Comparison of ENCODE assay signal across 3 cellular contexts in the genomic region with DNA sequence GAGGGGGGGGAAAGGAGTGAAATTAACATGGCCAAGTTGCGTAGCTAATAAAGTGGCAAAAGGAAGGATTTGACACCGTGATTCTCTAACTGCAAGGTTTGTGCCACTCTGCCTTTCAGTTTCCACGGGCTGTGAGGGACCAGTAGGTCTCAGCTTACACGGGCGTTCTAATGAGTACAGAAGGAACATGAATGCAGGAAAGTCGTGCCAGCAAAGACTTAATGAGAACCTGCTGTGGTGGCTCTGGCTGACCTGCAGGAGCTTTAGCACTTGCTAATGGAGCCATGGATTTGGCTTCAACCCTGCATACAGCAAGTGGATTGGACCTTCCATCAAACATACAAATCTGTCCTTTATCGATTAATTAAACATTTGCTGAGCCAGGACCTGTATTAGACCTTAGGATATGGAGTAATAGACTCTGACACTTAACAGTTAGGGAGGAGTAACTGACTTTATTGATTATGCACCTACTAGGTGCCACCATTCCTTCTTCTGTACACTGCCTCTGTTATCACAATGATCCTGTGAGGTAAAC.
TF ChIP-seq lines count a peak whose summit lies in the region.

No MANE protein-coding gene starts in this region.

TF ChIP-seq in liver, 16 proteins besides CTCF, POLR2A, EP300 and RAD21:
- no peak for TF ChIP-seq TAF1 (conservative IDR thresholded peaks at IDR 0.05)
- TF ChIP-seq ATF3 (IDR thresholded peaks at IDR 0.05) = no peak
- TF ChIP-seq RXRA (IDR thresholded peaks at IDR 0.05) = peak; percentile 27 to 41
- peak; percentile 54 to 56 for TF ChIP-seq HNF4A (conservative IDR thresholded peaks at IDR 0.05)
- peak; percentile 61 for TF ChIP-seq YY1 (IDR thresholded peaks at IDR 0.05)
- TF ChIP-seq, protein P1, sequence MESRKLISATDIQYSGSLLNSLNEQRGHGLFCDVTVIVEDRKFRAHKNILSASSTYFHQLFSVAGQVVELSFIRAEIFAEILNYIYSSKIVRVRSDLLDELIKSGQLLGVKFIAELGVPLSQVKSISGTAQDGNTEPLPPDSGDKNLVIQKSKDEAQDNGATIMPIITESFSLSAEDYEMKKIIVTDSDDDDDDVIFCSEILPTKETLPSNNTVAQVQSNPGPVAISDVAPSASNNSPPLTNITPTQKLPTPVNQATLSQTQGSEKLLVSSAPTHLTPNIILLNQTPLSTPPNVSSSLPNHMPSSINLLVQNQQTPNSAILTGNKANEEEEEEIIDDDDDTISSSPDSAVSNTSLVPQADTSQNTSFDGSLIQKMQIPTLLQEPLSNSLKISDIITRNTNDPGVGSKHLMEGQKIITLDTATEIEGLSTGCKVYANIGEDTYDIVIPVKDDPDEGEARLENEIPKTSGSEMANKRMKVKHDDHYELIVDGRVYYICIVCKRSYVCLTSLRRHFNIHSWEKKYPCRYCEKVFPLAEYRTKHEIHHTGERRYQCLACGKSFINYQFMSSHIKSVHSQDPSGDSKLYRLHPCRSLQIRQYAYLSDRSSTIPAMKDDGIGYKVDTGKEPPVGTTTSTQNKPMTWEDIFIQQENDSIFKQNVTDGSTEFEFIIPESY (IDR thresholded peaks at IDR 0.05) = no peak
TF ChIP-seq in liver: peak in this region for 3.

TF ChIP-seq in HepG2, 621 proteins besides CTCF, POLR2A, EP300 and RAD21:
- TF ChIP-seq RORA (CRISPR knock-in tag; IDR thresholded peaks at IDR 0.05) (no peak), FOXM1 (CRISPR knock-in tag; IDR thresholded peaks at IDR 0.05) (no peak), KAT8 (CRISPR knock-in tag; IDR thresholded peaks at IDR 0.05) (no peak), ISX (CRISPR knock-in tag; conservative IDR thresholded peaks at IDR 0.05) (no peak), RARA (CRISPR knock-in tag; IDR thresholded peaks at IDR 0.05) (no peak), ZNF367 (CRISPR knock-in tag; IDR thresholded peaks at IDR 0.05; ENCODE audit: borderline replicate concordance) (no peak), ZNF431 (CRISPR knock-in tag; IDR thresholded peaks at IDR 0.05; ENCODE audit: borderline replicate concordance, low read depth) (no peak), ZNF253 (CRISPR knock-in tag; IDR thresholded peaks at IDR 0.05; ENCODE audit: borderline replicate concordance) (no peak), ZKSCAN8 (CRISPR knock-in tag; IDR thresholded peaks at IDR 0.05; ENCODE audit: borderline replicate concordance) (no peak), NFE2 (CRISPR knock-in tag; IDR thresholded peaks at IDR 0.05) (no peak), ZBTB2 (CRISPR knock-in tag; IDR thresholded peaks at IDR 0.05; ENCODE audit: low read depth) (no peak), SP2 (CRISPR knock-in tag; IDR thresholded peaks at IDR 0.05) (no peak), RNF2 (conservative IDR thresholded peaks at IDR 0.05; ENCODE audit: low read depth) (no peak), ZNF329 (CRISPR knock-in tag; IDR thresholded peaks at IDR 0.05; ENCODE audit: low read depth) (no peak), KLF16 (CRISPR knock-in tag; IDR thresholded peaks at IDR 0.05) (no peak), KLF12 (CRISPR knock-in tag; IDR thresholded peaks at IDR 0.05; ENCODE audit: borderline replicate concordance) (no peak)
- TF ChIP-seq, protein P2, sequence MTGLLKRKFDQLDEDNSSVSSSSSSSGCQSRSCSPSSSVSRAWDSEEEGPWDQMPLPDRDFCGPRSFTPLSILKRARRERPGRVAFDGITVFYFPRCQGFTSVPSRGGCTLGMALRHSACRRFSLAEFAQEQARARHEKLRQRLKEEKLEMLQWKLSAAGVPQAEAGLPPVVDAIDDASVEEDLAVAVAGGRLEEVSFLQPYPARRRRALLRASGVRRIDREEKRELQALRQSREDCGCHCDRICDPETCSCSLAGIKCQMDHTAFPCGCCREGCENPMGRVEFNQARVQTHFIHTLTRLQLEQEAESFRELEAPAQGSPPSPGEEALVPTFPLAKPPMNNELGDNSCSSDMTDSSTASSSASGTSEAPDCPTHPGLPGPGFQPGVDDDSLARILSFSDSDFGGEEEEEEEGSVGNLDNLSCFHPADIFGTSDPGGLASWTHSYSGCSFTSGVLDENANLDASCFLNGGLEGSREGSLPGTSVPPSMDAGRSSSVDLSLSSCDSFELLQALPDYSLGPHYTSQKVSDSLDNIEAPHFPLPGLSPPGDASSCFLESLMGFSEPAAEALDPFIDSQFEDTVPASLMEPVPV (CRISPR knock-in tag; IDR thresholded peaks at IDR 0.05) = no peak

TF ChIP-seq in SK-N-SH, 30 proteins besides CTCF, POLR2A, EP300 and RAD21:
- TF ChIP-seq CHD2 (IDR thresholded peaks at IDR 0.05; ENCODE audit: low read length, partially characterized antibody) (peak; percentile 36), FOXM1 (IDR thresholded peaks at IDR 0.05; ENCODE audit: low read depth) (no peak), POLR2AphosphoS5 (IDR thresholded peaks at IDR 0.05; ENCODE audit: low read depth, low read length) (peak; percentile 24; the same call in 1 of the 2 replicates)
